12 cellular contexts compared by ENCODE assay signal in genomic region chr7:92732451-92733036, GRCh38.
DNase-seq lines count a peak whose midpoint lies in the region; ATAC-seq and TF ChIP-seq lines count a peak whose summit lies in the region.
"Had no signal": no experiment of that assay in that cellular context is flagged by ENCODE, and none has a peak within 500 bp of the region (broad histone marks: within the 10 kb centered on the region; RNA-seq: fewer than 3 reads in every experiment).

No MANE protein-coding gene starts in this region.

- TF ChIP-seq EP300 in transverse colon (IDR thresholded peaks at IDR 0.05; ENCODE audit: low read depth) = no peak

- in situ Hi-C loops in transverse colon (cut with MboI; ENCODE audit: low pct_ligation_motif_present in 1 of 4, low pct_unique_long_range_greater_than_20kb in 1 of 4, low sequenced_read_pairs in 3 of 4) = no loop called here

- no peaks in the 10 kb centered on the region; the same call in 1 of the 2 replicates for H3K36me3 ChIP-seq in KMS-11 (ENCODE audit: insufficient read depth)
- no peaks in the 10 kb centered on the region for H3K36me3 ChIP-seq in transverse colon

- H3K4me3 ChIP-seq in KMS-11 (IDR thresholded peaks at IDR 0.05; ENCODE audit: insufficient read depth, low read depth, low read length) (no peak overlapping the region), transverse colon (no peak overlapping the region)

- H2AFZ ChIP-seq in KMS-11 (ENCODE audit: low read depth) = no peak overlapping the region

- peak overlapping the region; percentile 73 for H3K27ac ChIP-seq in KMS-11
- H3K27ac ChIP-seq in transverse colon = no peak overlapping the region

- peaks cover 98% of the 10 kb centered on the region for H3K79me2 ChIP-seq in KMS-11 (ENCODE audit: insufficient read depth, low read depth)

- no peak for DNase-seq in activated naive CD4-positive, alpha-beta T cell treated with anti-CD3 and anti-CD28 coated beads for 36 hours
- no peak for DNase-seq in activated naive CD4-positive, alpha-beta T cell treated with anti-CD3 and anti-CD28 coated beads, Interleukin-2, amount 50 U/mL, for 16 hours
- no peak for DNase-seq in stimulated activated naive B cell treated with anti-CD40 and anti-IgM and Interleukin-4, amounts not matched to agents 10 μg/mL and 1 μg/mL and 100 μg/mL, for 72 hours
- no peak for DNase-seq in T-helper 9 cell
- no peak for DNase-seq in transverse colon
- DNase-seq in COLO668 (lab: John Stamatoyannopoulos, UW; ENCODE audit: unreplicated experiment) = no peak
- DNase-seq: effector CD4-positive, alpha-beta T cell; NCI-H1105; NCI-H526 treated with DMSO at 0.1 percent for 48 hours had no signal

- H3K4me1 Mint-ChIP-seq in activated naive CD4-positive, alpha-beta T cell treated with anti-CD3 and anti-CD28 coated beads for 36 hours (ENCODE audit: low read depth) = peaks cover 68% of the 10 kb centered on the region
- peaks cover 40% of the 10 kb centered on the region for H3K4me1 Mint-ChIP-seq in activated T-helper 17 cell treated with anti-CD3 and anti-CD28 coated beads, Interleukin-2, amount 50 U/mL, for 72 hours
- H3K4me1 Mint-ChIP-seq in stimulated activated naive B cell treated with anti-CD40 and anti-IgM and Interleukin-4, amounts not matched to agents 10 μg/mL and 1 μg/mL and 100 μg/mL, for 72 hours = peaks cover 25 to 37% of the 10 kb centered on the region in 2 donors
- H3K4me1 Mint-ChIP-seq: nephron had no signal

- TF ChIP-seq CTCF in KMS-11 (conservative IDR thresholded peaks at IDR 0.05; ENCODE audit: low read depth, low read length) (no peak), transverse colon (IDR thresholded peaks at IDR 0.05) (no peak)

- H3K27ac Mint-ChIP-seq in activated naive CD4-positive, alpha-beta T cell treated with anti-CD3 and anti-CD28 coated beads for 36 hours = peak overlapping the region; percentile 95
- H3K27ac Mint-ChIP-seq in activated T-helper 17 cell treated with anti-CD3 and anti-CD28 coated beads, Interleukin-2, amount 50 U/mL, for 72 hours = peak overlapping the region; percentile 97
- H3K27ac Mint-ChIP-seq in stimulated activated naive B cell treated with anti-CD40 and anti-IgM and Interleukin-4, amounts not matched to agents 10 μg/mL and 1 μg/mL and 100 μg/mL, for 72 hours = peak overlapping the region; percentile 90
- H3K27ac Mint-ChIP-seq: nephron had no signal

- no peak overlapping the region for H3K4me3 Mint-ChIP-seq in activated naive CD4-positive, alpha-beta T cell treated with anti-CD3 and anti-CD28 coated beads for 36 hours
- peak overlapping the region; percentile 70 for H3K4me3 Mint-ChIP-seq in activated T-helper 17 cell treated with anti-CD3 and anti-CD28 coated beads, Interleukin-2, amount 50 U/mL, for 72 hours
- H3K4me3 Mint-ChIP-seq in stimulated activated naive B cell treated with anti-CD40 and anti-IgM and Interleukin-4, amounts not matched to agents 10 μg/mL and 1 μg/mL and 100 μg/mL, for 72 hours = no peak overlapping the region
- H3K4me3 Mint-ChIP-seq: nephron had no signal

- H4K20me1 ChIP-seq in KMS-11 (ENCODE audit: insufficient read depth) = no peaks in the 10 kb centered on the region

- 70% methylated on average over 2 of the region's 2 CpGs; no CpG with 5 or more reads in 1 of the 2 donors for WGBS in transverse colon (ENCODE audit: low coverage in 1 of 2), 2 donors

- CTCF ChIA-PET in activated naive CD4-positive, alpha-beta T cell treated with anti-CD3 and anti-CD28 coated beads for 36 hours (lab: Charles Lee) = interaction anchor here (1.1 kb wide), 1 partner anchor 11 kb away, joined by 4 read pairs; no protein-coding TSS in a partner anchor

- H3K4me1 ChIP-seq in KMS-11 (ENCODE audit: low read depth, poor library complexity, severe bottlenecking) = peaks cover 100% of the 10 kb centered on the region
- peaks cover 0 to 10% (median 5%) of the 10 kb centered on the region in 4 donors for H3K4me1 ChIP-seq in transverse colon

- H3K9ac ChIP-seq in KMS-11 = peak overlapping the region; percentile 28; the same call in 1 of the 2 replicates

- H3K27me3 ChIP-seq in KMS-11 (ENCODE audit: insufficient read depth, low read depth) = no peaks in the 10 kb centered on the region
- no peaks in the 10 kb centered on the region for H3K27me3 ChIP-seq in transverse colon

- no peak for ATAC-seq in activated T-helper 17 cell treated with anti-CD3 and anti-CD28 coated beads, Interleukin-2, amount 50 U/mL, for 72 hours (replicated peaks)
- ATAC-seq in stimulated activated naive B cell treated with anti-CD40 and anti-IgM and Interleukin-4, amounts not matched to agents 10 μg/mL and 1 μg/mL and 100 μg/mL, for 72 hours (replicated peaks) = peak; percentile 37 to 49

- no peak for TF ChIP-seq POLR2A in transverse colon (IDR thresholded peaks at IDR 0.05)

- H3K27me3 Mint-ChIP-seq in activated naive CD4-positive, alpha-beta T cell treated with anti-CD3 and anti-CD28 coated beads for 36 hours (ENCODE audit: low read depth) = no peaks in the 10 kb centered on the region
- no peaks in the 10 kb centered on the region for H3K27me3 Mint-ChIP-seq in activated T-helper 17 cell treated with anti-CD3 and anti-CD28 coated beads, Interleukin-2, amount 50 U/mL, for 72 hours
- H3K27me3 Mint-ChIP-seq in stimulated activated naive B cell treated with anti-CD40 and anti-IgM and Interleukin-4, amounts not matched to agents 10 μg/mL and 1 μg/mL and 100 μg/mL, for 72 hours = no peaks in the 10 kb centered on the region

- H3K4me2 ChIP-seq in KMS-11 = peak overlapping the region; percentile 78

- intact Hi-C loops in activated naive CD4-positive, alpha-beta T cell treated with anti-CD3 and anti-CD28 coated beads for 36 hours (cut with micrococcal nuclease) = no loop called here
- intact Hi-C loops in transverse colon (cut with DNase I; ENCODE audit: low total_unique reads) = no loop called here

- peaks cover 35% of the 10 kb centered on the region for H3K36me3 Mint-ChIP-seq in activated naive CD4-positive, alpha-beta T cell treated with anti-CD3 and anti-CD28 coated beads for 36 hours (ENCODE audit: low read depth)
- H3K36me3 Mint-ChIP-seq in activated T-helper 17 cell treated with anti-CD3 and anti-CD28 coated beads, Interleukin-2, amount 50 U/mL, for 72 hours (ENCODE audit: low read depth) = peaks cover 60% of the 10 kb centered on the region
- peaks cover 7 to 19% of the 10 kb centered on the region in 2 donors for H3K36me3 Mint-ChIP-seq in stimulated activated naive B cell treated with anti-CD40 and anti-IgM and Interleukin-4, amounts not matched to agents 10 μg/mL and 1 μg/mL and 100 μg/mL, for 72 hours

- H3K9me3 Mint-ChIP-seq in activated naive CD4-positive, alpha-beta T cell treated with anti-CD3 and anti-CD28 coated beads for 36 hours = no peaks in the 10 kb centered on the region
- H3K9me3 Mint-ChIP-seq in activated T-helper 17 cell treated with anti-CD3 and anti-CD28 coated beads, Interleukin-2, amount 50 U/mL, for 72 hours = no peaks in the 10 kb centered on the region
- peaks cover 1 to 9% of the 10 kb centered on the region in 2 donors for H3K9me3 Mint-ChIP-seq in stimulated activated naive B cell treated with anti-CD40 and anti-IgM and Interleukin-4, amounts not matched to agents 10 μg/mL and 1 μg/mL and 100 μg/mL, for 72 hours

- H3K9me3 ChIP-seq in transverse colon = no peaks in the 10 kb centered on the region
